In the genomic region with DNA sequence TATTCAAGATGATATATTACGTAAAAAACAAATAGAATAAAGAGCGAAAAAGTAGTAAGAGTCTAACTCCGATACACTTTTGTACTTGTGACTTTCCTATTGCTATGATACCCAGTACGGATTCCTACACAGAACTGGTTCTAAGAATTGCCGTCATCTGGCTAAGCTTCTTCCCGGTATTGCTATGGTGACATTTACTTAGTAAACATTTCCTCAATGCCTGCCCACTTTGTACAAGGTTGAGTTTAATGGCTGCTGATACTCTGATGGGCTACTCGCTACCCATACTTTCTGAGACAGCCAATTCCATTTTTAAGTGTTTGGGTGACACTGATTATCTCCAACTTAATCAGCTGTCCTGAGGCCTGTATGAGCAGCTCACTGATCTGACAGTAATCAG, we compare ENCODE assay signal across 1 cellular context.
TF ChIP-seq lines count a peak whose summit lies in the region.

No MANE protein-coding gene starts in this region.

TF ChIP-seq in K562, 482 proteins besides CTCF, POLR2A, EP300 and RAD21 (continued from another document and continues in another):
- TF ChIP-seq ZBTB40 (IDR thresholded peaks at IDR 0.05) (no peak), ZBTB40 (CRISPR knock-in tag; IDR thresholded peaks at IDR 0.05) (no peak), ZNF592 (IDR thresholded peaks at IDR 0.05) (peak; percentile 23; the same call in 1 of the 2 replicates), ZHX1 (conservative IDR thresholded peaks at IDR 0.05; ENCODE audit: low read length) (no peak), KLF13 (tag; IDR thresholded peaks at IDR 0.05; ENCODE audit: borderline replicate concordance, low read depth) (no peak), NR2C2 (CRISPR knock-in tag; IDR thresholded peaks at IDR 0.05) (no peak), NR2C2 (tag; IDR thresholded peaks at IDR 0.05) (0 out of 2 replicates have a peak, but pooled peaks have one; percentile 19), C11orf30 (IDR thresholded peaks at IDR 0.05; ENCODE audit: low read depth) (no peak), PHTF2 (CRISPR knock-in tag; IDR thresholded peaks at IDR 0.05) (no peak), NFE2 (IDR thresholded peaks at IDR 0.05; ENCODE audit: low read depth) (no peak), YY1 (IDR thresholded peaks at IDR 0.05; ENCODE audit: borderline replicate concordance in 1 of 3, control insufficient read depth in 1 of 3, extremely low read depth in 1 of 3, insufficient read depth in 3 of 3, insufficient read length in 1 of 3, insufficient replicate concordance in 2 of 3, low read depth in 1 of 3, low read length in 2 of 3) (peak in 1 of 3 experiments; percentile 66), MXI1 (IDR thresholded peaks at IDR 0.05; ENCODE audit: low read depth, low read length) (0 out of 2 replicates have a peak, but pooled peaks have one; percentile 61), ZNF184 (CRISPR knock-in tag; IDR thresholded peaks at IDR 0.05) (no peak), ZZZ3 (IDR thresholded peaks at IDR 0.05) (no peak), BRD9 (IDR thresholded peaks at IDR 0.05; ENCODE audit: low read depth, partially characterized antibody) (peak; percentile 23), ZNF165 (CRISPR knock-in tag; IDR thresholded peaks at IDR 0.05; ENCODE audit: borderline replicate concordance) (no peak), CTBP1 (IDR thresholded peaks at IDR 0.05; ENCODE audit: borderline replicate concordance) (peak; percentile 57; the same call in 1 of the 2 replicates)
- TF ChIP-seq, protein P1, sequence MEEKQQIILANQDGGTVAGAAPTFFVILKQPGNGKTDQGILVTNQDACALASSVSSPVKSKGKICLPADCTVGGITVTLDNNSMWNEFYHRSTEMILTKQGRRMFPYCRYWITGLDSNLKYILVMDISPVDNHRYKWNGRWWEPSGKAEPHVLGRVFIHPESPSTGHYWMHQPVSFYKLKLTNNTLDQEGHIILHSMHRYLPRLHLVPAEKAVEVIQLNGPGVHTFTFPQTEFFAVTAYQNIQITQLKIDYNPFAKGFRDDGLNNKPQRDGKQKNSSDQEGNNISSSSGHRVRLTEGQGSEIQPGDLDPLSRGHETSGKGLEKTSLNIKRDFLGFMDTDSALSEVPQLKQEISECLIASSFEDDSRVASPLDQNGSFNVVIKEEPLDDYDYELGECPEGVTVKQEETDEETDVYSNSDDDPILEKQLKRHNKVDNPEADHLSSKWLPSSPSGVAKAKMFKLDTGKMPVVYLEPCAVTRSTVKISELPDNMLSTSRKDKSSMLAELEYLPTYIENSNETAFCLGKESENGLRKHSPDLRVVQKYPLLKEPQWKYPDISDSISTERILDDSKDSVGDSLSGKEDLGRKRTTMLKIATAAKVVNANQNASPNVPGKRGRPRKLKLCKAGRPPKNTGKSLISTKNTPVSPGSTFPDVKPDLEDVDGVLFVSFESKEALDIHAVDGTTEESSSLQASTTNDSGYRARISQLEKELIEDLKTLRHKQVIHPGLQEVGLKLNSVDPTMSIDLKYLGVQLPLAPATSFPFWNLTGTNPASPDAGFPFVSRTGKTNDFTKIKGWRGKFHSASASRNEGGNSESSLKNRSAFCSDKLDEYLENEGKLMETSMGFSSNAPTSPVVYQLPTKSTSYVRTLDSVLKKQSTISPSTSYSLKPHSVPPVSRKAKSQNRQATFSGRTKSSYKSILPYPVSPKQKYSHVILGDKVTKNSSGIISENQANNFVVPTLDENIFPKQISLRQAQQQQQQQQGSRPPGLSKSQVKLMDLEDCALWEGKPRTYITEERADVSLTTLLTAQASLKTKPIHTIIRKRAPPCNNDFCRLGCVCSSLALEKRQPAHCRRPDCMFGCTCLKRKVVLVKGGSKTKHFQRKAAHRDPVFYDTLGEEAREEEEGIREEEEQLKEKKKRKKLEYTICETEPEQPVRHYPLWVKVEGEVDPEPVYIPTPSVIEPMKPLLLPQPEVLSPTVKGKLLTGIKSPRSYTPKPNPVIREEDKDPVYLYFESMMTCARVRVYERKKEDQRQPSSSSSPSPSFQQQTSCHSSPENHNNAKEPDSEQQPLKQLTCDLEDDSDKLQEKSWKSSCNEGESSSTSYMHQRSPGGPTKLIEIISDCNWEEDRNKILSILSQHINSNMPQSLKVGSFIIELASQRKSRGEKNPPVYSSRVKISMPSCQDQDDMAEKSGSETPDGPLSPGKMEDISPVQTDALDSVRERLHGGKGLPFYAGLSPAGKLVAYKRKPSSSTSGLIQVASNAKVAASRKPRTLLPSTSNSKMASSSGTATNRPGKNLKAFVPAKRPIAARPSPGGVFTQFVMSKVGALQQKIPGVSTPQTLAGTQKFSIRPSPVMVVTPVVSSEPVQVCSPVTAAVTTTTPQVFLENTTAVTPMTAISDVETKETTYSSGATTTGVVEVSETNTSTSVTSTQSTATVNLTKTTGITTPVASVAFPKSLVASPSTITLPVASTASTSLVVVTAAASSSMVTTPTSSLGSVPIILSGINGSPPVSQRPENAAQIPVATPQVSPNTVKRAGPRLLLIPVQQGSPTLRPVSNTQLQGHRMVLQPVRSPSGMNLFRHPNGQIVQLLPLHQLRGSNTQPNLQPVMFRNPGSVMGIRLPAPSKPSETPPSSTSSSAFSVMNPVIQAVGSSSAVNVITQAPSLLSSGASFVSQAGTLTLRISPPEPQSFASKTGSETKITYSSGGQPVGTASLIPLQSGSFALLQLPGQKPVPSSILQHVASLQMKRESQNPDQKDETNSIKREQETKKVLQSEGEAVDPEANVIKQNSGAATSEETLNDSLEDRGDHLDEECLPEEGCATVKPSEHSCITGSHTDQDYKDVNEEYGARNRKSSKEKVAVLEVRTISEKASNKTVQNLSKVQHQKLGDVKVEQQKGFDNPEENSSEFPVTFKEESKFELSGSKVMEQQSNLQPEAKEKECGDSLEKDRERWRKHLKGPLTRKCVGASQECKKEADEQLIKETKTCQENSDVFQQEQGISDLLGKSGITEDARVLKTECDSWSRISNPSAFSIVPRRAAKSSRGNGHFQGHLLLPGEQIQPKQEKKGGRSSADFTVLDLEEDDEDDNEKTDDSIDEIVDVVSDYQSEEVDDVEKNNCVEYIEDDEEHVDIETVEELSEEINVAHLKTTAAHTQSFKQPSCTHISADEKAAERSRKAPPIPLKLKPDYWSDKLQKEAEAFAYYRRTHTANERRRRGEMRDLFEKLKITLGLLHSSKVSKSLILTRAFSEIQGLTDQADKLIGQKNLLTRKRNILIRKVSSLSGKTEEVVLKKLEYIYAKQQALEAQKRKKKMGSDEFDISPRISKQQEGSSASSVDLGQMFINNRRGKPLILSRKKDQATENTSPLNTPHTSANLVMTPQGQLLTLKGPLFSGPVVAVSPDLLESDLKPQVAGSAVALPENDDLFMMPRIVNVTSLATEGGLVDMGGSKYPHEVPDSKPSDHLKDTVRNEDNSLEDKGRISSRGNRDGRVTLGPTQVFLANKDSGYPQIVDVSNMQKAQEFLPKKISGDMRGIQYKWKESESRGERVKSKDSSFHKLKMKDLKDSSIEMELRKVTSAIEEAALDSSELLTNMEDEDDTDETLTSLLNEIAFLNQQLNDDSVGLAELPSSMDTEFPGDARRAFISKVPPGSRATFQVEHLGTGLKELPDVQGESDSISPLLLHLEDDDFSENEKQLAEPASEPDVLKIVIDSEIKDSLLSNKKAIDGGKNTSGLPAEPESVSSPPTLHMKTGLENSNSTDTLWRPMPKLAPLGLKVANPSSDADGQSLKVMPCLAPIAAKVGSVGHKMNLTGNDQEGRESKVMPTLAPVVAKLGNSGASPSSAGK (IDR thresholded peaks at IDR 0.05) = no peak
